11 cellular contexts compared by ENCODE assay signal in genomic region chr12:12007001-12007712, GRCh38.
DNase-seq lines count a peak whose midpoint lies in the region; ATAC-seq, FAIRE-seq and TF ChIP-seq lines count a peak whose summit lies in the region.
"Had no signal": no experiment of that assay in that cellular context is flagged by ENCODE, and none has a peak within 500 bp of the region (broad histone marks: within the 10 kb centered on the region; RNA-seq: fewer than 3 reads in every experiment).

No MANE protein-coding gene starts in this region.

- peak; percentile 44 for ATAC-seq in HG02885 (IDR thresholded peaks at IDR 0.05; ENCODE audit: poor library complexity, unreplicated experiment)

- H3K27ac Mint-ChIP-seq in endothelial cell (ENCODE audit: unreplicated experiment) (no peak overlapping the region), immature natural killer cell (no peak overlapping the region)

- no peak overlapping the region for H3K4me3 Mint-ChIP-seq in endothelial cell (ENCODE audit: unreplicated experiment)
- H3K4me3 Mint-ChIP-seq in immature natural killer cell = peak overlapping the region in 2 of 5 donors; percentile 9 to 46

- TF ChIP-seq CTCF in choroid plexus epithelial cell (conservative IDR thresholded peaks at IDR 0.05; ENCODE audit: low read depth, low read length) = no peak
- TF ChIP-seq CTCF in endothelial cell (IDR thresholded peaks at IDR 0.05; ENCODE audit: unreplicated experiment) = no peak
- TF ChIP-seq CTCF in D721Med (IDR thresholded peaks at IDR 0.05; ENCODE audit: insufficient read depth, missing control alignments) = no peak

- H3K4me3 ChIP-seq in choroid plexus epithelial cell (ENCODE audit: low read depth, low read length) = no peak overlapping the region

- H3K36me3 Mint-ChIP-seq in endothelial cell (ENCODE audit: low read depth, unreplicated experiment) = peaks cover 6% of the 10 kb centered on the region
- peaks cover 0 to 5% (median 5%) of the 10 kb centered on the region in 3 donors for H3K36me3 Mint-ChIP-seq in immature natural killer cell

- H3K27me3 Mint-ChIP-seq in endothelial cell (ENCODE audit: unreplicated experiment) (peaks cover 2% of the 10 kb centered on the region), immature natural killer cell (ENCODE audit: low read depth in 3 of 3) (peaks cover 26 to 53% (median 47%) of the 10 kb centered on the region in 3 donors)

- FAIRE-seq in D721Med (lab: Jason Lieb, UNC) = no peak
- FAIRE-seq: keratinocyte had no signal

- H3K4me1 Mint-ChIP-seq in endothelial cell (ENCODE audit: unreplicated experiment) (peaks cover 36% of the 10 kb centered on the region), immature natural killer cell (peaks cover 37 to 52% of the 10 kb centered on the region in 2 donors)

- no peaks in the 10 kb centered on the region for H3K9me3 Mint-ChIP-seq in endothelial cell (ENCODE audit: unreplicated experiment)
- H3K9me3 Mint-ChIP-seq in immature natural killer cell = no peaks in the 10 kb centered on the region

- DNase-seq in activated CD4-positive, alpha-beta T cell treated with anti-CD3 and anti-CD28 coated beads, Interleukin-2, amount 50 U/mL, for 24 hours (ENCODE audit: low read depth in 1 of 2, low spot score in 1 of 2) = peak; percentile 50 to 77
- DNase-seq in choroid plexus epithelial cell (ENCODE audit: low read depth) (peak; percentile 27), endothelial cell (ENCODE audit: low spot score) (no peak), dedifferentiated amniotic fluid mesenchymal stem cell (ENCODE audit: extremely low spot score) (no peak), D721Med (ENCODE audit: insufficient read length, low spot score) (no peak), immature natural killer cell (no peak)
- DNase-seq in stimulated activated CD8-positive, alpha-beta memory T cell treated with anti-CD3 and anti-CD28 coated beads, Interleukin-7, amount 100 ng/mL, for 4 hours (ENCODE audit: low read depth in 2 of 2) = peak; percentile 67 to 76
- DNase-seq: caudate nucleus, NCI-H526 treated with DMSO at 0.1 percent for 48 hours had no signal

Comparison
In these comparisons a context has a peak if more than half of its experiments do, and no peak if none do; other contexts are left out.
1. DNase-seq: peak in activated CD4-positive, alpha-beta T cell treated with anti-CD3 and anti-CD28 coated beads, Interleukin-2, amount 50 U/mL, for 24 hours (2 of 2), choroid plexus epithelial cell (single experiment) and stimulated activated CD8-positive, alpha-beta memory T cell treated with anti-CD3 and anti-CD28 coated beads, Interleukin-7, amount 100 ng/mL, for 4 hours (2 of 2); none in endothelial cell (single experiment), dedifferentiated amniotic fluid mesenchymal stem cell (single experiment), D721Med (single experiment) and immature natural killer cell (0 of 3).